ENCODE assay signal across 14 cellular contexts in genomic region chr6:67336014-67336413, GRCh38.
A peak's percentile ranks its signal among the peaks of the same experiment; 100 is the strongest.
DNase-seq lines count a peak whose midpoint lies in the region; ATAC-seq and TF ChIP-seq lines count a peak whose summit lies in the region.
"Had no signal": no experiment of that assay in that cellular context is flagged by ENCODE, and none has a peak within 500 bp of the region (broad histone marks: within the 10 kb centered on the region; RNA-seq: fewer than 3 reads in every experiment).

No MANE protein-coding gene starts in this region.

- H3K9me3 ChIP-seq in OCI-LY1 (ENCODE audit: low read length) (no peaks in the 10 kb centered on the region), BE2C (no peaks in the 10 kb centered on the region)

- CTCF ChIA-PET in activated CD4-positive, alpha-beta T cell treated with anti-CD3 and anti-CD28 coated beads for 36 hours (lab: Charles Lee) = no interaction called here

- no peaks in the 10 kb centered on the region for H3K9me2 ChIP-seq in OCI-LY1 (ENCODE audit: low read depth, low read length)

- H3K36me3 Mint-ChIP-seq in activated CD4-positive, alpha-beta T cell treated with anti-CD3 and anti-CD28 coated beads for 36 hours (ENCODE audit: low read depth) = no peaks in the 10 kb centered on the region
- H3K36me3 Mint-ChIP-seq: CD4-positive, CD25-positive, alpha-beta regulatory T cell; CD8-positive, alpha-beta memory T cell had no signal

- H3F3A ChIP-seq in OCI-LY1 (ENCODE audit: insufficient read depth, low read length) = no peaks in the 10 kb centered on the region

- H3K9me3 Mint-ChIP-seq in activated CD4-positive, alpha-beta T cell treated with anti-CD3 and anti-CD28 coated beads for 36 hours (ENCODE audit: low read depth) = peaks cover 2% of the 10 kb centered on the region
- H3K9me3 Mint-ChIP-seq: H9 had no signal

- H3K4me1 Mint-ChIP-seq in activated CD4-positive, alpha-beta T cell treated with anti-CD3 and anti-CD28 coated beads for 36 hours = no peaks in the 10 kb centered on the region
- H3K4me1 Mint-ChIP-seq: B cell; CD4-positive, CD25-positive, alpha-beta regulatory T cell; CD8-positive, alpha-beta memory T cell; H9 had no signal

- H3K4me3 ChIP-seq in OCI-LY1 (ENCODE audit: low read depth, low read length, poor library complexity, severe bottlenecking) = no peak overlapping the region
- H3K4me3 ChIP-seq in choroid plexus epithelial cell (ENCODE audit: low read depth, low read length) = no peak overlapping the region
- no peak overlapping the region for H3K4me3 ChIP-seq in BE2C (ENCODE audit: low read depth, low read length)

- H3K27me3 ChIP-seq in OCI-LY1 (ENCODE audit: insufficient read depth, low read length) = no peaks in the 10 kb centered on the region
- no peaks in the 10 kb centered on the region for H3K27me3 ChIP-seq in BE2C

- no peak overlapping the region for H3K27ac Mint-ChIP-seq in activated CD4-positive, alpha-beta T cell treated with anti-CD3 and anti-CD28 coated beads for 36 hours
- H3K27ac Mint-ChIP-seq: B cell; CD8-positive, alpha-beta memory T cell; H9 had no signal

- H3K4me3 Mint-ChIP-seq in activated CD4-positive, alpha-beta T cell treated with anti-CD3 and anti-CD28 coated beads for 36 hours = no peak overlapping the region
- H3K4me3 Mint-ChIP-seq: B cell; CD4-positive, CD25-positive, alpha-beta regulatory T cell; CD8-positive, alpha-beta memory T cell; H9 had no signal

- no peak overlapping the region for H3K27ac ChIP-seq in OCI-LY1 (ENCODE audit: low read depth, low read length, poor library complexity, severe bottlenecking)

- no peaks in the 10 kb centered on the region for H3K79me2 ChIP-seq in OCI-LY1 (ENCODE audit: insufficient read depth, low read length)

- H4K20me1 ChIP-seq in OCI-LY1 (ENCODE audit: insufficient read depth, low read length) = no peaks in the 10 kb centered on the region

- intact Hi-C loops in activated CD4-positive, alpha-beta T cell treated with anti-CD3 and anti-CD28 coated beads for 36 hours (cut with DNase I, micrococcal nuclease) = no loop called here

- H3K9ac ChIP-seq in OCI-LY1 (ENCODE audit: low read length) = no peak overlapping the region

- POLR2A ChIA-PET in activated CD4-positive, alpha-beta T cell treated with anti-CD3 and anti-CD28 coated beads for 36 hours (lab: Charles Lee) = no interaction called here

- H3K27me3 Mint-ChIP-seq in activated CD4-positive, alpha-beta T cell treated with anti-CD3 and anti-CD28 coated beads for 36 hours = no peaks in the 10 kb centered on the region
- H3K27me3 Mint-ChIP-seq: B cell; CD4-positive, CD25-positive, alpha-beta regulatory T cell; CD8-positive, alpha-beta memory T cell had no signal

- H3K4me1 ChIP-seq in OCI-LY1 (ENCODE audit: insufficient read depth, low read length, severe bottlenecking) = no peaks in the 10 kb centered on the region
- H3K4me1 ChIP-seq in BE2C = no peaks in the 10 kb centered on the region; the same call in 1 of the 2 replicates

- H2AFZ ChIP-seq in OCI-LY1 (ENCODE audit: low read length) = peak overlapping the region; percentile 63; the same call in 1 of the 2 replicates

- DNase-seq in astrocyte of the hippocampus (ENCODE audit: low read depth, low spot score) (peak; percentile 5), choroid plexus epithelial cell (ENCODE audit: low read depth) (peak; percentile 49), BE2C (no peak)
- DNase-seq in activated CD4-positive, alpha-beta T cell treated with anti-CD3 and anti-CD28 coated beads for 36 hours = no peak
- DNase-seq: C1 segment of cervical spinal cord; CD4-positive, CD25-positive, alpha-beta regulatory T cell; CD8-positive, alpha-beta memory T cell; COR-L47; DMS 273 treated with DMSO at 0.1 percent for 48 hours; DMS53; H9 had no signal

- H3K36me3 ChIP-seq in OCI-LY1 (ENCODE audit: insufficient read depth, low read length) (no peaks in the 10 kb centered on the region), BE2C (no peaks in the 10 kb centered on the region)

- no peak for ATAC-seq in HG03025 (IDR thresholded peaks at IDR 0.05; ENCODE audit: low FRiP score, unreplicated experiment)
- ATAC-seq in activated CD4-positive, alpha-beta T cell treated with anti-CD3 and anti-CD28 coated beads for 36 hours = no peak

- TF ChIP-seq CTCF in OCI-LY1 (IDR thresholded peaks at IDR 0.05; ENCODE audit: low read length) (no peak), choroid plexus epithelial cell (conservative IDR thresholded peaks at IDR 0.05; ENCODE audit: low read depth, low read length) (no peak), BE2C (IDR thresholded peaks at IDR 0.05; ENCODE audit: low read depth, low read length) (no peak)

- no peak overlapping the region for H3K4me2 ChIP-seq in OCI-LY1 (ENCODE audit: low read length)

Comparison
In these comparisons a context has a peak if more than half of its experiments do, and no peak if none do; other contexts are left out.
1. DNase-seq: peak in astrocyte of the hippocampus (single experiment) and choroid plexus epithelial cell (single experiment); none in BE2C (single experiment) and activated CD4-positive, alpha-beta T cell treated with anti-CD3 and anti-CD28 coated beads for 36 hours (single experiment).